1 cellular context compared by ENCODE assay signal in genomic region chr19:54451331-54451871, GRCh38.
A peak's percentile ranks its signal among the peaks of the same experiment; 100 is the strongest.
TF ChIP-seq lines count a peak whose summit lies in the region.

No MANE protein-coding gene starts in this region.

TF ChIP-seq in IMR-90, 13 proteins besides CTCF, POLR2A, EP300 and RAD21:
- TF ChIP-seq MXI1 (IDR thresholded peaks at IDR 0.05; ENCODE audit: borderline replicate concordance, low read depth, low read length) (no peak), RCOR1 (IDR thresholded peaks at IDR 0.05; ENCODE audit: insufficient replicate concordance, low read length) (no peak), CHD1 (IDR thresholded peaks at IDR 0.05; ENCODE audit: low read depth, low read length) (no peak), MAFK (IDR thresholded peaks at IDR 0.05; ENCODE audit: low read depth, low read length) (peak; percentile 56), MAZ (IDR thresholded peaks at IDR 0.05; ENCODE audit: borderline replicate concordance, low read depth, low read length) (no peak), NFE2L2 (IDR thresholded peaks at IDR 0.05; ENCODE audit: low read depth, low read length) (no peak), RFX5 (IDR thresholded peaks at IDR 0.05; ENCODE audit: low read depth, low read length) (no peak)
TF ChIP-seq in IMR-90: peak in this region for 1.
